1 cellular context compared by ENCODE assay signal in the genomic region with DNA sequence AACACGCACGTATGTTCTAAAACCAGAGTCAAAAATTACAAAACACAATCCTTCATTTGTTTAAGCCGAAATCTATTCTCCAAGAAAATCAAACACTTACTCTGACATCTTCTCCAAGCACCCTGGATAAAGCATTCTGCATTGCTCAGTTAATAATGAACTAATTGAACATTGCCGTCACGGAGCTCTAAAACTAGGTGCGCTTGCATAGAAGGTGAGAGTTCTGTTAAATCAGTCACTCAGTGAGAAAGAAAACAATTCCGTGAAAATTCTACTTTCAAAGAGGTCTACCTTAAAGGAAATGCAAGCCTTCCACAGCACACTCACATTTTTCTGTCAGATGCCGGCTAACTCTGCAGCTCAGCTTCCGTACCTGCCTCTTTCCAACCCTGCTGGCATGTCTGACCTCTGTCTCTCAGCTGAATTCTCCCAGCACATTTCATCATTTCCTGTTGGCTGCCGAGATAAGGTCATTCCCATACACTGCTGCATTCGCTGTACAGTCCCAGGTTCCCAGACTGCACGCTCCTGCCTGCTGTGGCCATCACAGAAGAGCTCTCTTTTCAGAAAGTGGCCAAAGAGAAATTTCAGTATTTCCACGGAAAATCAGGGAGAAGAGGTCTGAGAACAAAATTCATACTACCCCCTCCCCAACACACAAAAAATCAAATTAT.
A peak's percentile ranks its signal among the peaks of the same experiment; 100 is the strongest.
TF ChIP-seq lines count a peak whose summit lies in the region.

No MANE protein-coding gene starts in this region.

TF ChIP-seq in HepG2, 621 proteins besides CTCF, POLR2A, EP300 and RAD21 (continued from another document and continues in another):
- TF ChIP-seq RBM39 (IDR thresholded peaks at IDR 0.05; ENCODE audit: low read depth, low read length, poor library complexity, severe bottlenecking) (no peak), ZNF850 (CRISPR knock-in tag; conservative IDR thresholded peaks at IDR 0.05) (no peak), ZIK1 (CRISPR knock-in tag; IDR thresholded peaks at IDR 0.05; ENCODE audit: borderline replicate concordance, low read depth) (no peak), U2AF2 (IDR thresholded peaks at IDR 0.05; ENCODE audit: low read depth, low read length) (no peak), TOE1 (CRISPR knock-in tag; IDR thresholded peaks at IDR 0.05) (no peak), KDM1A (CRISPR knock-in tag; IDR thresholded peaks at IDR 0.05) (peak; percentile 36; the same call in 1 of the 2 replicates), ZNF737 (CRISPR knock-in tag; IDR thresholded peaks at IDR 0.05; ENCODE audit: borderline replicate concordance) (no peak), AHR (CRISPR knock-in tag; IDR thresholded peaks at IDR 0.05) (no peak), MYC (CRISPR knock-in tag; IDR thresholded peaks at IDR 0.05; ENCODE audit: borderline replicate concordance) (peak; percentile 66; the same call in 1 of the 2 replicates), U2AF1 (optimal IDR thresholded peaks at IDR 0.05; ENCODE audit: low read depth, low read length) (no peak), JARID2 (CRISPR knock-in tag; IDR thresholded peaks at IDR 0.05; ENCODE audit: insufficient replicate concordance) (no peak), TMF1 (CRISPR knock-in tag; IDR thresholded peaks at IDR 0.05; ENCODE audit: low read depth) (no peak), ZNF207 (IDR thresholded peaks at IDR 0.05; ENCODE audit: borderline replicate concordance) (no peak), ZNF350 (CRISPR knock-in tag; IDR thresholded peaks at IDR 0.05; ENCODE audit: borderline replicate concordance, low read depth) (peak; percentile 78), NFKBIZ (CRISPR knock-in tag; IDR thresholded peaks at IDR 0.05) (no peak), ZFX (CRISPR knock-in tag; IDR thresholded peaks at IDR 0.05; ENCODE audit: low read depth) (peak; percentile 36), STAT5B (CRISPR knock-in tag; IDR thresholded peaks at IDR 0.05) (no peak), FOXA3 (CRISPR knock-in tag; IDR thresholded peaks at IDR 0.05) (peak; percentile 83), ADNP (CRISPR knock-in tag; IDR thresholded peaks at IDR 0.05) (no peak), ZNF75D (CRISPR knock-in tag; IDR thresholded peaks at IDR 0.05; ENCODE audit: borderline replicate concordance) (no peak), ZNF326 (CRISPR knock-in tag; IDR thresholded peaks at IDR 0.05; ENCODE audit: borderline replicate concordance) (no peak), THYN1 (CRISPR knock-in tag; IDR thresholded peaks at IDR 0.05; ENCODE audit: borderline replicate concordance, low read depth) (no peak), MTA1 (CRISPR knock-in tag; IDR thresholded peaks at IDR 0.05; ENCODE audit: borderline replicate concordance) (no peak), CHCHD3 (CRISPR knock-in tag; IDR thresholded peaks at IDR 0.05) (no peak), ATF7-NPFF (CRISPR knock-in tag; IDR thresholded peaks at IDR 0.05; ENCODE audit: low read depth) (no peak), MXI1 (IDR thresholded peaks at IDR 0.05; ENCODE audit: borderline replicate concordance, low read depth, low read length) (peak; percentile 77; the same call in 1 of the 3 replicates), HIVEP1 (CRISPR knock-in tag; IDR thresholded peaks at IDR 0.05) (no peak), ZNF484 (CRISPR knock-in tag; IDR thresholded peaks at IDR 0.05; ENCODE audit: borderline replicate concordance, low read depth) (no peak), ZNF777 (CRISPR knock-in tag; IDR thresholded peaks at IDR 0.05) (no peak), ZNF605 (CRISPR knock-in tag; IDR thresholded peaks at IDR 0.05) (peak; percentile 32; the same call in 1 of the 2 replicates), HOXD1 (CRISPR knock-in tag; IDR thresholded peaks at IDR 0.05) (no peak), BORCS8-MEF2B (CRISPR knock-in tag; IDR thresholded peaks at IDR 0.05) (no peak), ZNF615 (CRISPR knock-in tag; IDR thresholded peaks at IDR 0.05; ENCODE audit: borderline replicate concordance) (no peak), RFX5 (IDR thresholded peaks at IDR 0.05; ENCODE audit: low read depth, low read length) (no peak), SRY (CRISPR knock-in tag; IDR thresholded peaks at IDR 0.05) (no peak), TAF15 (IDR thresholded peaks at IDR 0.05; ENCODE audit: low read depth, low read length, poor library complexity, severe bottlenecking) (no peak), ZNF547 (CRISPR knock-in tag; IDR thresholded peaks at IDR 0.05) (no peak; the same call in 1 of the 2 replicates)
- TF ChIP-seq, protein P1, sequence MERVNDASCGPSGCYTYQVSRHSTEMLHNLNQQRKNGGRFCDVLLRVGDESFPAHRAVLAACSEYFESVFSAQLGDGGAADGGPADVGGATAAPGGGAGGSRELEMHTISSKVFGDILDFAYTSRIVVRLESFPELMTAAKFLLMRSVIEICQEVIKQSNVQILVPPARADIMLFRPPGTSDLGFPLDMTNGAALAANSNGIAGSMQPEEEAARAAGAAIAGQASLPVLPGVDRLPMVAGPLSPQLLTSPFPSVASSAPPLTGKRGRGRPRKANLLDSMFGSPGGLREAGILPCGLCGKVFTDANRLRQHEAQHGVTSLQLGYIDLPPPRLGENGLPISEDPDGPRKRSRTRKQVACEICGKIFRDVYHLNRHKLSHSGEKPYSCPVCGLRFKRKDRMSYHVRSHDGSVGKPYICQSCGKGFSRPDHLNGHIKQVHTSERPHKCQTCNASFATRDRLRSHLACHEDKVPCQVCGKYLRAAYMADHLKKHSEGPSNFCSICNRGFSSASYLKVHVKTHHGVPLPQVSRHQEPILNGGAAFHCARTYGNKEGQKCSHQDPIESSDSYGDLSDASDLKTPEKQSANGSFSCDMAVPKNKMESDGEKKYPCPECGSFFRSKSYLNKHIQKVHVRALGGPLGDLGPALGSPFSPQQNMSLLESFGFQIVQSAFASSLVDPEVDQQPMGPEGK (CRISPR knock-in tag; IDR thresholded peaks at IDR 0.05) = peak; percentile 53; the same call in 1 of the 2 replicates
- TF ChIP-seq, protein P2, sequence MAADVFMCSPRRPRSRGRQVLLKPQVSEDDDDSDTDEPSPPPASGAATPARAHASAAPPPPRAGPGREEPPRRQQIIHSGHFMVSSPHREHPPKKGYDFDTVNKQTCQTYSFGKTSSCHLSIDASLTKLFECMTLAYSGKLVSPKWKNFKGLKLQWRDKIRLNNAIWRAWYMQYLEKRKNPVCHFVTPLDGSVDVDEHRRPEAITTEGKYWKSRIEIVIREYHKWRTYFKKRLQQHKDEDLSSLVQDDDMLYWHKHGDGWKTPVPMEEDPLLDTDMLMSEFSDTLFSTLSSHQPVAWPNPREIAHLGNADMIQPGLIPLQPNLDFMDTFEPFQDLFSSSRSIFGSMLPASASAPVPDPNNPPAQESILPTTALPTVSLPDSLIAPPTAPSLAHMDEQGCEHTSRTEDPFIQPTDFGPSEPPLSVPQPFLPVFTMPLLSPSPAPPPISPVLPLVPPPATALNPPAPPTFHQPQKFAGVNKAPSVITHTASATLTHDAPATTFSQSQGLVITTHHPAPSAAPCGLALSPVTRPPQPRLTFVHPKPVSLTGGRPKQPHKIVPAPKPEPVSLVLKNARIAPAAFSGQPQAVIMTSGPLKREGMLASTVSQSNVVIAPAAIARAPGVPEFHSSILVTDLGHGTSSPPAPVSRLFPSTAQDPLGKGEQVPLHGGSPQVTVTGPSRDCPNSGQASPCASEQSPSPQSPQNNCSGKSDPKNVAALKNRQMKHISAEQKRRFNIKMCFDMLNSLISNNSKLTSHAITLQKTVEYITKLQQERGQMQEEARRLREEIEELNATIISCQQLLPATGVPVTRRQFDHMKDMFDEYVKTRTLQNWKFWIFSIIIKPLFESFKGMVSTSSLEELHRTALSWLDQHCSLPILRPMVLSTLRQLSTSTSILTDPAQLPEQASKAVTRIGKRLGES (CRISPR knock-in tag; IDR thresholded peaks at IDR 0.05; ENCODE audit: borderline replicate concordance) = no peak
- TF ChIP-seq, protein P3, sequence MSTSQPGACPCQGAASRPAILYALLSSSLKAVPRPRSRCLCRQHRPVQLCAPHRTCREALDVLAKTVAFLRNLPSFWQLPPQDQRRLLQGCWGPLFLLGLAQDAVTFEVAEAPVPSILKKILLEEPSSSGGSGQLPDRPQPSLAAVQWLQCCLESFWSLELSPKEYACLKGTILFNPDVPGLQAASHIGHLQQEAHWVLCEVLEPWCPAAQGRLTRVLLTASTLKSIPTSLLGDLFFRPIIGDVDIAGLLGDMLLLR (CRISPR knock-in tag; IDR thresholded peaks at IDR 0.05) = no peak
- TF ChIP-seq, protein P4, sequence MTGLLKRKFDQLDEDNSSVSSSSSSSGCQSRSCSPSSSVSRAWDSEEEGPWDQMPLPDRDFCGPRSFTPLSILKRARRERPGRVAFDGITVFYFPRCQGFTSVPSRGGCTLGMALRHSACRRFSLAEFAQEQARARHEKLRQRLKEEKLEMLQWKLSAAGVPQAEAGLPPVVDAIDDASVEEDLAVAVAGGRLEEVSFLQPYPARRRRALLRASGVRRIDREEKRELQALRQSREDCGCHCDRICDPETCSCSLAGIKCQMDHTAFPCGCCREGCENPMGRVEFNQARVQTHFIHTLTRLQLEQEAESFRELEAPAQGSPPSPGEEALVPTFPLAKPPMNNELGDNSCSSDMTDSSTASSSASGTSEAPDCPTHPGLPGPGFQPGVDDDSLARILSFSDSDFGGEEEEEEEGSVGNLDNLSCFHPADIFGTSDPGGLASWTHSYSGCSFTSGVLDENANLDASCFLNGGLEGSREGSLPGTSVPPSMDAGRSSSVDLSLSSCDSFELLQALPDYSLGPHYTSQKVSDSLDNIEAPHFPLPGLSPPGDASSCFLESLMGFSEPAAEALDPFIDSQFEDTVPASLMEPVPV (CRISPR knock-in tag; IDR thresholded peaks at IDR 0.05) = no peak
- TF ChIP-seq, protein P5, sequence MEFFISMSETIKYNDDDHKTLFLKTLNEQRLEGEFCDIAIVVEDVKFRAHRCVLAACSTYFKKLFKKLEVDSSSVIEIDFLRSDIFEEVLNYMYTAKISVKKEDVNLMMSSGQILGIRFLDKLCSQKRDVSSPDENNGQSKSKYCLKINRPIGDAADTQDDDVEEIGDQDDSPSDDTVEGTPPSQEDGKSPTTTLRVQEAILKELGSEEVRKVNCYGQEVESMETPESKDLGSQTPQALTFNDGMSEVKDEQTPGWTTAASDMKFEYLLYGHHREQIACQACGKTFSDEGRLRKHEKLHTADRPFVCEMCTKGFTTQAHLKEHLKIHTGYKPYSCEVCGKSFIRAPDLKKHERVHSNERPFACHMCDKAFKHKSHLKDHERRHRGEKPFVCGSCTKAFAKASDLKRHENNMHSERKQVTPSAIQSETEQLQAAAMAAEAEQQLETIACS (CRISPR knock-in tag; IDR thresholded peaks at IDR 0.05) = no peak
- TF ChIP-seq, protein P6, sequence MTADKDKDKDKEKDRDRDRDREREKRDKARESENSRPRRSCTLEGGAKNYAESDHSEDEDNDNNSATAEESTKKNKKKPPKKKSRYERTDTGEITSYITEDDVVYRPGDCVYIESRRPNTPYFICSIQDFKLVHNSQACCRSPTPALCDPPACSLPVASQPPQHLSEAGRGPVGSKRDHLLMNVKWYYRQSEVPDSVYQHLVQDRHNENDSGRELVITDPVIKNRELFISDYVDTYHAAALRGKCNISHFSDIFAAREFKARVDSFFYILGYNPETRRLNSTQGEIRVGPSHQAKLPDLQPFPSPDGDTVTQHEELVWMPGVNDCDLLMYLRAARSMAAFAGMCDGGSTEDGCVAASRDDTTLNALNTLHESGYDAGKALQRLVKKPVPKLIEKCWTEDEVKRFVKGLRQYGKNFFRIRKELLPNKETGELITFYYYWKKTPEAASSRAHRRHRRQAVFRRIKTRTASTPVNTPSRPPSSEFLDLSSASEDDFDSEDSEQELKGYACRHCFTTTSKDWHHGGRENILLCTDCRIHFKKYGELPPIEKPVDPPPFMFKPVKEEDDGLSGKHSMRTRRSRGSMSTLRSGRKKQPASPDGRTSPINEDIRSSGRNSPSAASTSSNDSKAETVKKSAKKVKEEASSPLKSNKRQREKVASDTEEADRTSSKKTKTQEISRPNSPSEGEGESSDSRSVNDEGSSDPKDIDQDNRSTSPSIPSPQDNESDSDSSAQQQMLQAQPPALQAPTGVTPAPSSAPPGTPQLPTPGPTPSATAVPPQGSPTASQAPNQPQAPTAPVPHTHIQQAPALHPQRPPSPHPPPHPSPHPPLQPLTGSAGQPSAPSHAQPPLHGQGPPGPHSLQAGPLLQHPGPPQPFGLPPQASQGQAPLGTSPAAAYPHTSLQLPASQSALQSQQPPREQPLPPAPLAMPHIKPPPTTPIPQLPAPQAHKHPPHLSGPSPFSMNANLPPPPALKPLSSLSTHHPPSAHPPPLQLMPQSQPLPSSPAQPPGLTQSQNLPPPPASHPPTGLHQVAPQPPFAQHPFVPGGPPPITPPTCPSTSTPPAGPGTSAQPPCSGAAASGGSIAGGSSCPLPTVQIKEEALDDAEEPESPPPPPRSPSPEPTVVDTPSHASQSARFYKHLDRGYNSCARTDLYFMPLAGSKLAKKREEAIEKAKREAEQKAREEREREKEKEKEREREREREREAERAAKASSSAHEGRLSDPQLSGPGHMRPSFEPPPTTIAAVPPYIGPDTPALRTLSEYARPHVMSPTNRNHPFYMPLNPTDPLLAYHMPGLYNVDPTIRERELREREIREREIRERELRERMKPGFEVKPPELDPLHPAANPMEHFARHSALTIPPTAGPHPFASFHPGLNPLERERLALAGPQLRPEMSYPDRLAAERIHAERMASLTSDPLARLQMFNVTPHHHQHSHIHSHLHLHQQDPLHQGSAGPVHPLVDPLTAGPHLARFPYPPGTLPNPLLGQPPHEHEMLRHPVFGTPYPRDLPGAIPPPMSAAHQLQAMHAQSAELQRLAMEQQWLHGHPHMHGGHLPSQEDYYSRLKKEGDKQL (CRISPR knock-in tag; IDR thresholded peaks at IDR 0.05; ENCODE audit: low read depth) = peak; percentile 38; the same call in 1 of the 2 replicates
- TF ChIP-seq, protein P7, sequence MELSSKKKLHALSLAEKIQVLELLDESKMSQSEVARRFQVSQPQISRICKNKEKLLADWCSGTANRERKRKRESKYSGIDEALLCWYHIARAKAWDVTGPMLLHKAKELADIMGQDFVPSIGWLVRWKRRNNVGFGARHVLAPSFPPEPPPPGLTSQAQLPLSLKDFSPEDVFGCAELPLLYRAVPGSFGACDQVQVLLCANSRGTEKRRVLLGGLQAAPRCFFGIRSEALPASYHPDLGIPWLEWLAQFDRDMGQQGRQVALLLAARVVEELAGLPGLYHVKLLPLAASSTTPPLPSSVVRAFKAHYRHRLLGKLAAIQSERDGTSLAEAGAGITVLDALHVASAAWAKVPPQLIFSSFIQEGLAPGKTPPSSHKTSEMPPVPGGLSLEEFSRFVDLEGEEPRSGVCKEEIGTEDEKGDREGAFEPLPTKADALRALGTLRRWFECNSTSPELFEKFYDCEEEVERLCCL (CRISPR knock-in tag; IDR thresholded peaks at IDR 0.05; ENCODE audit: borderline replicate concordance) = no peak
- TF ChIP-seq, protein P8, sequence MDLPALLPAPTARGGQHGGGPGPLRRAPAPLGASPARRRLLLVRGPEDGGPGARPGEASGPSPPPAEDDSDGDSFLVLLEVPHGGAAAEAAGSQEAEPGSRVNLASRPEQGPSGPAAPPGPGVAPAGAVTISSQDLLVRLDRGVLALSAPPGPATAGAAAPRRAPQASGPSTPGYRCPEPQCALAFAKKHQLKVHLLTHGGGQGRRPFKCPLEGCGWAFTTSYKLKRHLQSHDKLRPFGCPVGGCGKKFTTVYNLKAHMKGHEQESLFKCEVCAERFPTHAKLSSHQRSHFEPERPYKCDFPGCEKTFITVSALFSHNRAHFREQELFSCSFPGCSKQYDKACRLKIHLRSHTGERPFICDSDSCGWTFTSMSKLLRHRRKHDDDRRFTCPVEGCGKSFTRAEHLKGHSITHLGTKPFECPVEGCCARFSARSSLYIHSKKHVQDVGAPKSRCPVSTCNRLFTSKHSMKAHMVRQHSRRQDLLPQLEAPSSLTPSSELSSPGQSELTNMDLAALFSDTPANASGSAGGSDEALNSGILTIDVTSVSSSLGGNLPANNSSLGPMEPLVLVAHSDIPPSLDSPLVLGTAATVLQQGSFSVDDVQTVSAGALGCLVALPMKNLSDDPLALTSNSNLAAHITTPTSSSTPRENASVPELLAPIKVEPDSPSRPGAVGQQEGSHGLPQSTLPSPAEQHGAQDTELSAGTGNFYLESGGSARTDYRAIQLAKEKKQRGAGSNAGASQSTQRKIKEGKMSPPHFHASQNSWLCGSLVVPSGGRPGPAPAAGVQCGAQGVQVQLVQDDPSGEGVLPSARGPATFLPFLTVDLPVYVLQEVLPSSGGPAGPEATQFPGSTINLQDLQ (CRISPR knock-in tag; IDR thresholded peaks at IDR 0.05) = no peak
